In the genomic region with DNA sequence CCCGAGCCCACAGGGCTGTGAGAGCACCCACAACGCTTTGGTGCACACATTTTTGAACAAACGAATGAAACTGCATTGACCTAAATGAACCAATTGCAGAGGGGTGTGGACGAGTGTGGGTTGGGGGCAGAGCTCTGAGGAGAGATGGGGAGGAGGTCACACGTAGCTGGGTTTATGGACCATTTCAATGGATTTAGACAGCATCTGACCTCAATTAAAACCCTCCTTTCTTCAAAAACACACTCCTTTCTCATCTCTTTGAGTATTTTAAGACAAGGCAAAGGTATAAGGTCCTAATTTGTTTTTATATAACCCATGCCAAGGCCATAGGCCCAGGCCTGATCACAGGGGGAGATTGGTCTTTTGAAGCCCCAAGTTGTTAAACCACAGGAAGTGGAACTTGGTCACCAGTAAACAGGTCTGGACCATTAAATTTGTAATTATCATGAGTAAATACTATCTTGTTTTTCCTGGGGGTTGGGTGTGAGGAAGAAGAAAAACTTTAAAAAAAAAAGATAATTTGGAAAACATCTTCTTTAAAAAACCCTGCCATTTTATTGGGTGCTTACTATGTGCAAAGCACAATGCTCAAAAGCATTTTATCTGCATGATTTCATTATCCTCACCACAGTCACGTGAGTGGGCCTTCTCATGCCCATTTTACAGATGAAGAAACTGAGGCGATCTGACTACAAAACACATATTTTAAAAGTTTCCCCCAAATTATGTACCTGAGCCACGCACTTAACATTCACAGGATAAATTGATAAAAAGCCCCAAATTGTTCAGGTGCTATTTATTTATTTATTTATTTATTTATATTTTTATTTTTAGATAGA, we compare ENCODE assay signal across 1 cellular context.
TF ChIP-seq lines count a peak whose summit lies in the region.

No MANE protein-coding gene starts in this region.

TF ChIP-seq in K562, 482 proteins besides CTCF, POLR2A, EP300 and RAD21:
- peak; percentile 92 for TF ChIP-seq ADNP (tag; IDR thresholded peaks at IDR 0.05)
- TF ChIP-seq, protein P1, sequence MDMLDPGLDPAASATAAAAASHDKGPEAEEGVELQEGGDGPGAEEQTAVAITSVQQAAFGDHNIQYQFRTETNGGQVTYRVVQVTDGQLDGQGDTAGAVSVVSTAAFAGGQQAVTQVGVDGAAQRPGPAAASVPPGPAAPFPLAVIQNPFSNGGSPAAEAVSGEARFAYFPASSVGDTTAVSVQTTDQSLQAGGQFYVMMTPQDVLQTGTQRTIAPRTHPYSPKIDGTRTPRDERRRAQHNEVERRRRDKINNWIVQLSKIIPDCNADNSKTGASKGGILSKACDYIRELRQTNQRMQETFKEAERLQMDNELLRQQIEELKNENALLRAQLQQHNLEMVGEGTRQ (CRISPR knock-in tag; IDR thresholded peaks at IDR 0.05) = peak; percentile 60
- TF ChIP-seq ZNF507 (tag; conservative IDR thresholded peaks at IDR 0.05) = no peak
- no peak for TF ChIP-seq ZNF408 (CRISPR knock-in tag; IDR thresholded peaks at IDR 0.05; ENCODE audit: low read depth)
- TF ChIP-seq ZNF239 (CRISPR knock-in tag; IDR thresholded peaks at IDR 0.05) = no peak
- TF ChIP-seq, protein P2, sequence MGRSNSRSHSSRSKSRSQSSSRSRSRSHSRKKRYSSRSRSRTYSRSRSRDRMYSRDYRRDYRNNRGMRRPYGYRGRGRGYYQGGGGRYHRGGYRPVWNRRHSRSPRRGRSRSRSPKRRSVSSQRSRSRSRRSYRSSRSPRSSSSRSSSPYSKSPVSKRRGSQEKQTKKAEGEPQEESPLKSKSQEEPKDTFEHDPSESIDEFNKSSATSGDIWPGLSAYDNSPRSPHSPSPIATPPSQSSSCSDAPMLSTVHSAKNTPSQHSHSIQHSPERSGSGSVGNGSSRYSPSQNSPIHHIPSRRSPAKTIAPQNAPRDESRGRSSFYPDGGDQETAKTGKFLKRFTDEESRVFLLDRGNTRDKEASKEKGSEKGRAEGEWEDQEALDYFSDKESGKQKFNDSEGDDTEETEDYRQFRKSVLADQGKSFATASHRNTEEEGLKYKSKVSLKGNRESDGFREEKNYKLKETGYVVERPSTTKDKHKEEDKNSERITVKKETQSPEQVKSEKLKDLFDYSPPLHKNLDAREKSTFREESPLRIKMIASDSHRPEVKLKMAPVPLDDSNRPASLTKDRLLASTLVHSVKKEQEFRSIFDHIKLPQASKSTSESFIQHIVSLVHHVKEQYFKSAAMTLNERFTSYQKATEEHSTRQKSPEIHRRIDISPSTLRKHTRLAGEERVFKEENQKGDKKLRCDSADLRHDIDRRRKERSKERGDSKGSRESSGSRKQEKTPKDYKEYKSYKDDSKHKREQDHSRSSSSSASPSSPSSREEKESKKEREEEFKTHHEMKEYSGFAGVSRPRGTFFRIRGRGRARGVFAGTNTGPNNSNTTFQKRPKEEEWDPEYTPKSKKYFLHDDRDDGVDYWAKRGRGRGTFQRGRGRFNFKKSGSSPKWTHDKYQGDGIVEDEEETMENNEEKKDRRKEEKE (IDR thresholded peaks at IDR 0.05; ENCODE audit: borderline replicate concordance in 1 of 2, control insufficient read depth in 1 of 2, low read depth in 2 of 2, low read length in 1 of 2) = no peak
- peak in 1 of 2 experiments; percentile 82; a peak in 2 of 4 replicates for TF ChIP-seq RCOR1 (IDR thresholded peaks at IDR 0.05; ENCODE audit: borderline replicate concordance in 1 of 2, low read depth in 2 of 2, low read length in 2 of 2)
- peak; percentile 98 for TF ChIP-seq RBM25 (IDR thresholded peaks at IDR 0.05; ENCODE audit: low read depth, low read length, severe bottlenecking)
- TF ChIP-seq ZNF175 (CRISPR knock-in tag; IDR thresholded peaks at IDR 0.05; ENCODE audit: low read depth) = 0 out of 2 replicates have a peak, but pooled peaks have one; percentile 9
- TF ChIP-seq, protein P3, sequence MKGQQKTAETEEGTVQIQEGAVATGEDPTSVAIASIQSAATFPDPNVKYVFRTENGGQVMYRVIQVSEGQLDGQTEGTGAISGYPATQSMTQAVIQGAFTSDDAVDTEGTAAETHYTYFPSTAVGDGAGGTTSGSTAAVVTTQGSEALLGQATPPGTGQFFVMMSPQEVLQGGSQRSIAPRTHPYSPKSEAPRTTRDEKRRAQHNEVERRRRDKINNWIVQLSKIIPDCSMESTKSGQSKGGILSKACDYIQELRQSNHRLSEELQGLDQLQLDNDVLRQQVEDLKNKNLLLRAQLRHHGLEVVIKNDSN (CRISPR knock-in tag; IDR thresholded peaks at IDR 0.05) = peak; percentile 36; the same call in 1 of the 2 replicates
- no peak for TF ChIP-seq ARHGAP35 (IDR thresholded peaks at IDR 0.05; ENCODE audit: partially characterized antibody)
- TF ChIP-seq, protein P4, sequence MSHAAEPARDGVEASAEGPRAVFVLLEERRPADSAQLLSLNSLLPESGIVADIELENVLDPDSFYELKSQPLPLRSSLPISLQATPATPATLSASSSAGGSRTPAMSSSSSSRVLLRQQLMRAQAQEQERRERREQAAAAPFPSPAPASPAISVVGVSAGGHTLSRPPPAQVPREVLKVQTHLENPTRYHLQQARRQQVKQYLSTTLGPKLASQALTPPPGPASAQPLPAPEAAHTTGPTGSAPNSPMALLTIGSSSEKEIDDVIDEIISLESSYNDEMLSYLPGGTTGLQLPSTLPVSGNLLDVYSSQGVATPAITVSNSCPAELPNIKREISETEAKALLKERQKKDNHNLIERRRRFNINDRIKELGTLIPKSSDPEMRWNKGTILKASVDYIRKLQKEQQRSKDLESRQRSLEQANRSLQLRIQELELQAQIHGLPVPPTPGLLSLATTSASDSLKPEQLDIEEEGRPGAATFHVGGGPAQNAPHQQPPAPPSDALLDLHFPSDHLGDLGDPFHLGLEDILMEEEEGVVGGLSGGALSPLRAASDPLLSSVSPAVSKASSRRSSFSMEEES (CRISPR knock-in tag; IDR thresholded peaks at IDR 0.05) = 0 out of 2 replicates have a peak, but pooled peaks have one; percentile 18
- no peak for TF ChIP-seq NBN (IDR thresholded peaks at IDR 0.05; ENCODE audit: low read depth)
- peak; percentile 56 to 76; a peak in 3 of 4 replicates for TF ChIP-seq KDM1A (IDR thresholded peaks at IDR 0.05)
- no peak for TF ChIP-seq RB1 (IDR thresholded peaks at IDR 0.05; ENCODE audit: low read depth)
- TF ChIP-seq, protein P5, sequence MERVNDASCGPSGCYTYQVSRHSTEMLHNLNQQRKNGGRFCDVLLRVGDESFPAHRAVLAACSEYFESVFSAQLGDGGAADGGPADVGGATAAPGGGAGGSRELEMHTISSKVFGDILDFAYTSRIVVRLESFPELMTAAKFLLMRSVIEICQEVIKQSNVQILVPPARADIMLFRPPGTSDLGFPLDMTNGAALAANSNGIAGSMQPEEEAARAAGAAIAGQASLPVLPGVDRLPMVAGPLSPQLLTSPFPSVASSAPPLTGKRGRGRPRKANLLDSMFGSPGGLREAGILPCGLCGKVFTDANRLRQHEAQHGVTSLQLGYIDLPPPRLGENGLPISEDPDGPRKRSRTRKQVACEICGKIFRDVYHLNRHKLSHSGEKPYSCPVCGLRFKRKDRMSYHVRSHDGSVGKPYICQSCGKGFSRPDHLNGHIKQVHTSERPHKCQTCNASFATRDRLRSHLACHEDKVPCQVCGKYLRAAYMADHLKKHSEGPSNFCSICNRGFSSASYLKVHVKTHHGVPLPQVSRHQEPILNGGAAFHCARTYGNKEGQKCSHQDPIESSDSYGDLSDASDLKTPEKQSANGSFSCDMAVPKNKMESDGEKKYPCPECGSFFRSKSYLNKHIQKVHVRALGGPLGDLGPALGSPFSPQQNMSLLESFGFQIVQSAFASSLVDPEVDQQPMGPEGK (CRISPR knock-in tag; IDR thresholded peaks at IDR 0.05; ENCODE audit: borderline replicate concordance) = no peak
- no peak for TF ChIP-seq ZNF830 (CRISPR knock-in tag; IDR thresholded peaks at IDR 0.05)
- no peak for TF ChIP-seq CXXC5 (CRISPR knock-in tag; IDR thresholded peaks at IDR 0.05)
- no peak for TF ChIP-seq SP2 (IDR thresholded peaks at IDR 0.05; ENCODE audit: extremely low read depth, low read depth, low read length, poor library complexity, severe bottlenecking)
- peak; percentile 45 for TF ChIP-seq CHD4 (IDR thresholded peaks at IDR 0.05; ENCODE audit: insufficient read depth, insufficient replicate concordance, low read depth, low read length, poor library complexity, severe bottlenecking)
- no peak for TF ChIP-seq BRD4 (IDR thresholded peaks at IDR 0.05)
- TF ChIP-seq, protein P6, sequence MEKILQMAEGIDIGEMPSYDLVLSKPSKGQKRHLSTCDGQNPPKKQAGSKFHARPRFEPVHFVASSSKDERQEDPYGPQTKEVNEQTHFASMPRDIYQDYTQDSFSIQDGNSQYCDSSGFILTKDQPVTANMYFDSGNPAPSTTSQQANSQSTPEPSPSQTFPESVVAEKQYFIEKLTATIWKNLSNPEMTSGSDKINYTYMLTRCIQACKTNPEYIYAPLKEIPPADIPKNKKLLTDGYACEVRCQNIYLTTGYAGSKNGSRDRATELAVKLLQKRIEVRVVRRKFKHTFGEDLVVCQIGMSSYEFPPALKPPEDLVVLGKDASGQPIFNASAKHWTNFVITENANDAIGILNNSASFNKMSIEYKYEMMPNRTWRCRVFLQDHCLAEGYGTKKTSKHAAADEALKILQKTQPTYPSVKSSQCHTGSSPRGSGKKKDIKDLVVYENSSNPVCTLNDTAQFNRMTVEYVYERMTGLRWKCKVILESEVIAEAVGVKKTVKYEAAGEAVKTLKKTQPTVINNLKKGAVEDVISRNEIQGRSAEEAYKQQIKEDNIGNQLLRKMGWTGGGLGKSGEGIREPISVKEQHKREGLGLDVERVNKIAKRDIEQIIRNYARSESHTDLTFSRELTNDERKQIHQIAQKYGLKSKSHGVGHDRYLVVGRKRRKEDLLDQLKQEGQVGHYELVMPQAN (IDR thresholded peaks at IDR 0.05; ENCODE audit: borderline replicate concordance) = no peak
- peak; percentile 70 for TF ChIP-seq BHLHE40 (IDR thresholded peaks at IDR 0.05; ENCODE audit: low read length)
- TF ChIP-seq CBX1 (IDR thresholded peaks at IDR 0.05; ENCODE audit: low read depth) = peak; percentile 64; the same call in 1 of the 2 replicates
- TF ChIP-seq BCOR (IDR thresholded peaks at IDR 0.05) = peak; percentile 93
TF ChIP-seq in K562: peak in this region for 12.
